Comparison of ENCODE assay signal across 8 cellular contexts in the genomic region with DNA sequence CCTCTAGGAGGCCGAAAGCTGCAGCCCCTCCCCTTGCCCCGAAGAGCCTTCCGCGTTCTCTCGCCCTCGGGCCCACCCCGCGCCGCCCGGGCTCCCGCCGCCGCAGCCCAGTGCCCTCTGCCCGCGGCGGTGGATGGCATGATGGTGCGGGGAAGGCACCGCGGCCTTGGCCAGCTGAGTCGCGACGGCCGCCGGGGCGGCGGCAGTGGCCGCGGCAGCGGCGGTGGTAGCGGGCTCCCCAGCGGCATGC. TPM values are rescaled to one million over a fixed set of nuclear protein-coding genes. Genes with fewer than 3 reads are reported as not detected.
A peak's percentile ranks its signal among the peaks of the same experiment; 100 is the strongest.
DNase-seq lines count a peak whose midpoint lies in the region; ATAC-seq, FAIRE-seq and TF ChIP-seq lines count a peak whose summit lies in the region.

No MANE protein-coding gene starts in this region.

- H3K4me1 ChIP-seq in kidney (ENCODE audit: control insufficient read depth in 1 of 2, insufficient read depth in 1 of 2, low read depth in 1 of 2, low read length in 2 of 2) (peaks cover 4 to 17% of the 10 kb centered on the region in 2 donors), stomach smooth muscle (ENCODE audit: control insufficient read depth, insufficient read depth, low read length) (peaks cover 22% of the 10 kb centered on the region)

- H3K27ac ChIP-seq in kidney (ENCODE audit: low read depth in 2 of 2, low read length in 2 of 2) (peak overlapping the region; percentile 90 to 95), stomach smooth muscle (ENCODE audit: low read length) (peak overlapping the region; percentile 18)

- in situ Hi-C loops in astrocyte of the cerebellum (cut with HindIII; ENCODE audit: low sequenced_read_pairs): no loop called here

- H3K36me3 ChIP-seq in kidney (ENCODE audit: control insufficient read depth in 1 of 2, insufficient read depth in 2 of 2, low read length in 2 of 2) (peaks cover 0 to 2% of the 10 kb centered on the region in 2 donors), stomach smooth muscle (ENCODE audit: control insufficient read depth in 2 of 2, insufficient read depth in 2 of 2, low read length in 2 of 2) (peaks cover 4 to 6% of the 10 kb centered on the region in 2 donors)

- intact Hi-C loops in kidney (cut with DNase I): no loop called here

- H3K4me3 ChIP-seq in astrocyte of the cerebellum (ENCODE audit: low read depth, low read length) (peak overlapping the region; percentile 77), kidney (ENCODE audit: low read length in 2 of 2) (peak overlapping the region; percentile 26 to 83), stomach smooth muscle (ENCODE audit: low read length in 2 of 2) (peak overlapping the region; percentile 83 to 87)

- no peak for ATAC-seq in GM21515 (IDR thresholded peaks at IDR 0.05; ENCODE audit: unreplicated experiment)

- peak; percentile 44 for DNase-seq in HuH-7 (ENCODE audit: low spot score)
- DNase-seq in astrocyte of the cerebellum (ENCODE audit: low read depth): no peak
- DNase-seq in kidney: no peak
- DNase-seq in midbrain (lab: John Stamatoyannopoulos, UW): no peak
- DNase-seq in NCI-H345 treated with DMSO at 0.1 percent for 48 hours (lab: John Stamatoyannopoulos, UW; ENCODE audit: unreplicated experiment): no peak
- DNase-seq in DMS53 (lab: John Stamatoyannopoulos, UW): no peak

- TF ChIP-seq CTCF in astrocyte of the cerebellum (IDR thresholded peaks at IDR 0.05; ENCODE audit: low read depth, low read length, missing control alignments): no peak
- no peak for TF ChIP-seq CTCF in kidney (IDR thresholded peaks at IDR 0.05; ENCODE audit: borderline replicate concordance, extremely low read depth, insufficient read depth)

- H3K9ac ChIP-seq in kidney (ENCODE audit: low read length in 2 of 2): no peak overlapping the region
- H3K9ac ChIP-seq in stomach smooth muscle (ENCODE audit: low read length in 2 of 2): peak overlapping the region in 1 of 2 donors; percentile 96

- no peaks in the 10 kb centered on the region for H3K27me3 ChIP-seq in stomach smooth muscle (ENCODE audit: control insufficient read depth in 1 of 2, insufficient read depth in 2 of 2, low read length in 2 of 2)

- no peaks in the 10 kb centered on the region for H3K9me3 ChIP-seq in kidney (ENCODE audit: control insufficient read depth in 1 of 2, low read length in 2 of 2)
- H3K9me3 ChIP-seq in stomach smooth muscle (ENCODE audit: control insufficient read depth in 2 of 2, low read length in 2 of 2): no peaks in the 10 kb centered on the region

- FAIRE-seq in kidney (lab: Jason Lieb, UNC): no peak

RNA-seq across cellular contexts. Expression of a gene that starts 1.2 kb away (rescaled TPM):
- total RNA-seq in kidney: 16.7 TPM
- polyA plus RNA-seq in kidney (ENCODE audit: insufficient read depth, low read depth, low replicate concordance): 7.4 TPM

RNA-seq across cellular contexts. Expression of a gene that starts 12.3 kb away (rescaled TPM):
- total RNA-seq in kidney: 30.9 TPM
- 23.3 TPM for polyA plus RNA-seq in kidney (ENCODE audit: insufficient read depth, low read depth, low replicate concordance)
